ENCODE assay signal across 9 cellular contexts in genomic region chr7:47153076-47153475, GRCh38.
DNase-seq lines count a peak whose midpoint lies in the region; ATAC-seq and TF ChIP-seq lines count a peak whose summit lies in the region.
"Had no signal": no experiment of that assay in that cellular context is flagged by ENCODE, and none has a peak within 500 bp of the region (broad histone marks: within the 10 kb centered on the region; RNA-seq: fewer than 3 reads in every experiment).

No MANE protein-coding gene starts in this region.

- H3K27ac ChIP-seq in AG04450 (ENCODE audit: low read depth, low read length), result no peak overlapping the region
- H3K27ac ChIP-seq in adrenal gland, result no peak overlapping the region
- no peak overlapping the region for H3K27ac ChIP-seq in CD8-positive, alpha-beta T cell (ENCODE audit: low read depth, low read length)

- no peak overlapping the region for H3K4me3 ChIP-seq in AG04450 (ENCODE audit: low read depth, low read length)
- no peak overlapping the region for H3K4me3 ChIP-seq in adrenal gland
- H3K4me3 ChIP-seq in CD8-positive, alpha-beta T cell (ENCODE audit: low read depth, low read length), result no peak overlapping the region

- H3K4me3 Mint-ChIP-seq in CD8-positive, alpha-beta T cell, result no peak overlapping the region
- H3K4me3 Mint-ChIP-seq: activated CD4-positive, alpha-beta T cell treated with anti-CD3 and anti-CD28 coated beads for 36 hours had no signal

- no peaks in the 10 kb centered on the region for H3K9me3 Mint-ChIP-seq in CD8-positive, alpha-beta T cell

- H3K36me3 Mint-ChIP-seq in CD8-positive, alpha-beta T cell, result no peaks in the 10 kb centered on the region

- no peaks in the 10 kb centered on the region for H3K4me1 Mint-ChIP-seq in CD8-positive, alpha-beta T cell (ENCODE audit: low read depth)
- H3K4me1 Mint-ChIP-seq: activated CD4-positive, alpha-beta T cell treated with anti-CD3 and anti-CD28 coated beads for 36 hours had no signal

- no peaks in the 10 kb centered on the region for H3K27me3 Mint-ChIP-seq in CD8-positive, alpha-beta T cell (ENCODE audit: low read depth)

- no peak overlapping the region for H3K27ac Mint-ChIP-seq in CD8-positive, alpha-beta T cell
- H3K27ac Mint-ChIP-seq: activated CD4-positive, alpha-beta T cell treated with anti-CD3 and anti-CD28 coated beads for 36 hours had no signal

- TF ChIP-seq CTCF in AG04450 (IDR thresholded peaks at IDR 0.05; ENCODE audit: low read depth, low read length) (no peak), adrenal gland (IDR thresholded peaks at IDR 0.05) (no peak)
- TF ChIP-seq CTCF in CD8-positive, alpha-beta T cell (IDR thresholded peaks at IDR 0.05), result no peak

- no peak for ATAC-seq in CD8-positive, alpha-beta T cell
- ATAC-seq: activated CD4-positive, alpha-beta T cell treated with anti-CD3 and anti-CD28 coated beads for 36 hours had no signal

- DNase-seq in AG04450 (ENCODE audit: low read depth, low spot score) (peak; percentile 89), LoVo (ENCODE audit: low spot score) (peak; percentile 49), adrenal gland (peak in 5 of 7 donors; percentile 27 to 58 (median 37)), kidney glomerular epithelial cell (lab: John Stamatoyannopoulos, UW) (peak; percentile 88), NCI-H1694 (lab: John Stamatoyannopoulos, UW) (no peak), NCI-H1436 (lab: John Stamatoyannopoulos, UW) (no peak), NCI-H82 (lab: John Stamatoyannopoulos, UW) (no peak)
- no peak for DNase-seq in CD8-positive, alpha-beta T cell
- DNase-seq: activated CD4-positive, alpha-beta T cell treated with anti-CD3 and anti-CD28 coated beads for 36 hours had no signal

- H3K36me3 ChIP-seq in adrenal gland (replicated peaks in 1 of 2), result no peaks in the 10 kb centered on the region
- no peaks in the 10 kb centered on the region for H3K36me3 ChIP-seq in CD8-positive, alpha-beta T cell (ENCODE audit: insufficient read depth, low read length)

- 22 to 27% (median 26%) methylated on average over 5 of the region's 5 CpGs for WGBS in adrenal gland, 4 donors

- H3K9me3 ChIP-seq in AG04450 (ENCODE audit: control insufficient read depth, insufficient read depth, low read length) (no peaks in the 10 kb centered on the region), adrenal gland (replicated peaks in 1 of 3) (no peaks in the 10 kb centered on the region)
- H3K9me3 ChIP-seq in CD8-positive, alpha-beta T cell (ENCODE audit: low read length), result no peaks in the 10 kb centered on the region

- CTCF ChIA-PET in AG04450 (lab: Charles Lee), result interaction anchor here (1.3 kb wide), 2 partner anchors 17 to 1232 kb away, joined by 3 to 4 read pairs; partner anchors contain the start of gene IGFBP3
- CTCF ChIA-PET in CD8-positive, alpha-beta T cell (lab: Charles Lee), result no interaction called here

- no peak for TF ChIP-seq POLR2A in adrenal gland (IDR thresholded peaks at IDR 0.05)

- peaks cover 0 to 4% of the 10 kb centered on the region in 2 donors for H3K4me1 ChIP-seq in adrenal gland (replicated peaks in 1 of 2)
- no peaks in the 10 kb centered on the region for H3K4me1 ChIP-seq in CD8-positive, alpha-beta T cell (ENCODE audit: insufficient read depth, low read length)

- H3K27me3 ChIP-seq in AG04450 (ENCODE audit: control insufficient read depth, insufficient read depth, low read length) (no peaks in the 10 kb centered on the region), adrenal gland (no peaks in the 10 kb centered on the region)
- H3K27me3 ChIP-seq in CD8-positive, alpha-beta T cell (ENCODE audit: insufficient read depth, low read length), result no peaks in the 10 kb centered on the region

- intact Hi-C loops in adrenal gland (cut with DNase I), result no loop called here
- intact Hi-C loops in CD8-positive, alpha-beta T cell (cut with DNase I, micrococcal nuclease), result no loop called here

- POLR2A ChIA-PET in AG04450 (lab: Yijun Ruan, JAX), result interaction anchor here (0.6 kb wide), 1 partner anchor 518 kb away, joined by 3 read pairs; no protein-coding TSS in a partner anchor
- POLR2A ChIA-PET in CD8-positive, alpha-beta T cell (lab: Charles Lee), result no interaction called here

Comparison
In these comparisons a context has a peak if more than half of its experiments do, and no peak if none do; other contexts are left out.
1. DNase-seq: peak in AG04450 (single experiment), LoVo (single experiment), adrenal gland (5 of 7) and kidney glomerular epithelial cell (single experiment); none in NCI-H1694 (single experiment), NCI-H1436 (single experiment), CD8-positive, alpha-beta T cell (0 of 7) and NCI-H82 (single experiment).